ENCODE assay signal across 10 cellular contexts in genomic region chr10:94123253-94123995, GRCh38.
DNase-seq lines count a peak whose midpoint lies in the region; ATAC-seq, FAIRE-seq and TF ChIP-seq lines count a peak whose summit lies in the region.
"Had no signal": no experiment of that assay in that cellular context is flagged by ENCODE, and none has a peak within 500 bp of the region (broad histone marks: within the 10 kb centered on the region; RNA-seq: fewer than 3 reads in every experiment).

No MANE protein-coding gene starts in this region.

- CTCF ChIA-PET in RWPE1 (lab: Yijun Ruan, JAX): interaction anchor here (0.6 kb wide), 1 partner anchor 265 kb away, joined by 3 read pairs; no protein-coding TSS in a partner anchor

- TF ChIP-seq CTCF in RWPE1 (conservative IDR thresholded peaks at IDR 0.05; ENCODE audit: low read depth) (no peak), foreskin fibroblast (IDR thresholded peaks at IDR 0.05; ENCODE audit: low read depth, low read length) (no peak), pancreas (IDR thresholded peaks at IDR 0.05) (no peak), adrenal gland (IDR thresholded peaks at IDR 0.05) (no peak)

- H3K4me3 ChIP-seq in foreskin fibroblast (ENCODE audit: low read depth in 1 of 2, low read length in 2 of 2) (no peak overlapping the region), pancreas (no peak overlapping the region), adrenal gland (no peak overlapping the region)

- ATAC-seq in pancreas (peak; percentile 30 to 81 (median 64)), GM18505 (IDR thresholded peaks at IDR 0.05; ENCODE audit: unreplicated experiment) (no peak)
- ATAC-seq: stimulated activated memory B cell treated with anti-CD40 and anti-IgM and Interleukin-4, amounts not matched to agents 10 μg/mL and 1 μg/mL and 100 μg/mL, for 72 hours had no signal

- 47 to 54% methylated on average over 9 of the region's 9 CpGs for WGBS in pancreas, 2 donors
- WGBS in adrenal gland, 4 donors: 70 to 79% (median 73%) methylated on average over 9 of the region's 9 CpGs

- intact Hi-C loops in pancreas (cut with DNase I) (no loop called here), adrenal gland (cut with DNase I) (no loop called here)

- POLR2A ChIA-PET in RWPE1 (lab: Yijun Ruan, JAX; ENCODE audit: low non-redundant PET): no interaction called here

- H3K4me1 ChIP-seq in pancreas (no peaks in the 10 kb centered on the region), adrenal gland (replicated peaks in 1 of 2) (peaks cover 0 to 11% of the 10 kb centered on the region in 2 donors)

- DNase-seq in EL (peak; percentile 94), RWPE1 (ENCODE audit: low spot score) (peak; percentile 83), foreskin fibroblast (peak; percentile 84 to 91), pancreas (peak in 1 of 6 donors; percentile 9), NCI-H1092 treated with DMSO at 0.1 percent for 48 hours (lab: John Stamatoyannopoulos, UW) (no peak), adrenal gland (no peak)
- DNase-seq in stimulated activated naive CD4-positive, alpha-beta T cell treated with Interleukin-2 at 50 U/mL for 16 hours (lab: John Stamatoyannopoulos, UW): no peak
- DNase-seq: NCI-H345 had no signal

- H3K9me3 ChIP-seq in pancreas: no peaks in the 10 kb centered on the region
- no peaks in the 10 kb centered on the region for H3K9me3 ChIP-seq in adrenal gland (replicated peaks in 1 of 3)

- no peak overlapping the region for H3K27ac ChIP-seq in RWPE1
- peak overlapping the region in 1 of 4 donors; percentile 28 for H3K27ac ChIP-seq in pancreas
- H3K27ac ChIP-seq in adrenal gland: no peak overlapping the region

- TF ChIP-seq POLR2A in adrenal gland (IDR thresholded peaks at IDR 0.05): no peak
- no peak for TF ChIP-seq POLR2A in GM18505 (IDR thresholded peaks at IDR 0.05; ENCODE audit: borderline replicate concordance, extremely low read depth, insufficient read depth, insufficient read length)

- no peaks in the 10 kb centered on the region for H3K27me3 ChIP-seq in pancreas
- no peaks in the 10 kb centered on the region for H3K27me3 ChIP-seq in adrenal gland

- no peak for FAIRE-seq in pancreas (lab: Jason Lieb, UNC)

- H3K36me3 ChIP-seq in pancreas (no peaks in the 10 kb centered on the region), adrenal gland (replicated peaks in 1 of 2) (no peaks in the 10 kb centered on the region)

Comparison
In these comparisons a context has a peak if more than half of its experiments do, and no peak if none do; other contexts are left out.
1. DNase-seq: peak in EL (single experiment), RWPE1 (single experiment) and foreskin fibroblast (2 of 2); none in NCI-H1092 treated with DMSO at 0.1 percent for 48 hours (single experiment), stimulated activated naive CD4-positive, alpha-beta T cell treated with Interleukin-2 at 50 U/mL for 16 hours (single experiment) and adrenal gland (0 of 7).